ENCODE assay signal across 1 cellular context in genomic region chr5:145980257-145980656, GRCh38.
TF ChIP-seq lines count a peak whose summit lies in the region.

No MANE protein-coding gene starts in this region.

TF ChIP-seq in HepG2, 621 proteins besides CTCF, POLR2A, EP300 and RAD21:
- TF ChIP-seq ZNF777 (CRISPR knock-in tag; IDR thresholded peaks at IDR 0.05), result no peak
- TF ChIP-seq AHDC1 (CRISPR knock-in tag; IDR thresholded peaks at IDR 0.05; ENCODE audit: borderline replicate concordance), result no peak
- TF ChIP-seq MAF1 (CRISPR knock-in tag; IDR thresholded peaks at IDR 0.05; ENCODE audit: borderline replicate concordance), result no peak
- no peak for TF ChIP-seq ZNF550 (CRISPR knock-in tag; IDR thresholded peaks at IDR 0.05; ENCODE audit: borderline replicate concordance)
- no peak for TF ChIP-seq ZNF770 (CRISPR knock-in tag; IDR thresholded peaks at IDR 0.05)
- TF ChIP-seq TFAP4 (IDR thresholded peaks at IDR 0.05; ENCODE audit: borderline replicate concordance, low read depth), result no peak
- no peak for TF ChIP-seq ZNF446 (CRISPR knock-in tag; IDR thresholded peaks at IDR 0.05)
- TF ChIP-seq ZNF337 (CRISPR knock-in tag; IDR thresholded peaks at IDR 0.05; ENCODE audit: borderline replicate concordance, low read depth), result no peak
- TF ChIP-seq RFXAP (CRISPR knock-in tag; IDR thresholded peaks at IDR 0.05; ENCODE audit: borderline replicate concordance), result no peak
- no peak for TF ChIP-seq KDM1A (CRISPR knock-in tag; IDR thresholded peaks at IDR 0.05)
